In the genomic region with DNA sequence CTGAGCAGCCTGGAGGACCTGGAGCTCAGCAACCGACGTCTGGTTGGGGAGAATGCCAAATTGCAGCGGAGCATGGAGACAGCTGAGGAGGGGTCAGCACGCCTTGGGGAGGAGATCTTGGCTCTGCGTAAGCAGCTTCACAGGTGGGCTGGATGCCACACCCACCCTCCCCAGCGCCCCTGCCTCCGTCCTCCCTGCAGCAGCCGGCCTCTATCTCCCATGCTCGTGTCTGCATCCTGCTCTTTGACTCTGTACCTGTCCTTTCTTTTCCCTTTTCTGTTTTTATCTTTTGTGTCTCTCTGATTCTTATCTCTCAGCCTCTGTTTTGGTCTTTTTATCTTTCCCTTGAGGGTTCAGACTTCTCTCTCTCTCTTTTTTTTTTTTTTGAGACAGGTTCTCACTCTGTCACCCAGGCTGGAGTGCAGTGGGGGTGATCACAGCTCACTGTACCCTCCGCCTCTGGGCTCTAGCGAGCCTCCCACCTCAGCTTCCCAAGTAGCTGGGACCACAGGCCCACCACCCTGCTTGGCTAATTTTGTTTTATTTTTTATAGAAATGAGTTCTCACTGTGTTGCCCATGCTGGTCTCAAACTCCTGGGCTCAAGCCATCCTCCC, we compare ENCODE assay signal across 30 cellular contexts. TPM values are rescaled to one million over a fixed set of nuclear protein-coding genes. Genes with fewer than 3 reads are reported as not detected.
DNase-seq lines count a peak whose midpoint lies in the region; ATAC-seq, FAIRE-seq and TF ChIP-seq lines count a peak whose summit lies in the region.
"Had no signal": no experiment of that assay in that cellular context is flagged by ENCODE, and none has a peak within 500 bp of the region (broad histone marks: within the 10 kb centered on the region; RNA-seq: fewer than 3 reads in every experiment).

No MANE protein-coding gene starts in this region.

- 24% methylated on average over 10 of the region's 11 CpGs for WGBS in K562 (ENCODE audit: insufficient coverage, low coverage, missing lambda C conversion rate)

- no peaks in the 10 kb centered on the region for H3K9me3 ChIP-seq in Loucy (ENCODE audit: insufficient read depth, low read depth, low read length)
- no peaks in the 10 kb centered on the region for H3K9me3 ChIP-seq in K562 (replicated peaks; ENCODE audit: control insufficient read depth, insufficient read depth, low read depth, low read length)
- H3K9me3 ChIP-seq: BE2C, stomach, tibial nerve had no signal

- H3K4me3 ChIP-seq in Loucy (ENCODE audit: low read length, poor library complexity, severe bottlenecking) = no peak overlapping the region
- H3K4me3 ChIP-seq in K562 = no peak overlapping the region
- H3K4me3 ChIP-seq: stomach, tibial nerve had no signal

- peaks cover 15% of the 10 kb centered on the region for H3K4me1 Mint-ChIP-seq in T-helper 2 cell treated with Interferon-gamma antibody and Interleukin-4, amounts not matched to agents 5 μg/mL and 100 μg/mL, for 36 hours (ENCODE audit: low read depth)

- H3K9ac ChIP-seq in Loucy (ENCODE audit: low read depth, low read length, poor library complexity, severe bottlenecking) = peak overlapping the region; percentile 55
- H3K9ac ChIP-seq in K562 (ENCODE audit: insufficient read depth in 1 of 2, low read depth in 2 of 2, low read length in 2 of 2) = peak overlapping the region in 1 of 2 experiments; percentile 73; a peak in 2 of 4 replicates

- no peak for TF ChIP-seq EP300 in K562 (IDR thresholded peaks at IDR 0.05; ENCODE audit: low read length)

- no peak for FAIRE-seq in K562 (lab: Jason Lieb, UNC)
- FAIRE-seq: A204.1, bronchial epithelial cell, endometrium, G401.6 had no signal

- TF ChIP-seq RAD21 in K562 (CRISPR knock-in tag; conservative IDR thresholded peaks at IDR 0.05 in 1 of 2, IDR thresholded peaks at IDR 0.05 in 1 of 2) = no peak

- H3K27me3 Mint-ChIP-seq in T-helper 2 cell treated with Interferon-gamma antibody and Interleukin-4, amounts not matched to agents 5 μg/mL and 100 μg/mL, for 36 hours (ENCODE audit: low read depth) = peaks cover 9% of the 10 kb centered on the region

- in situ Hi-C loops in K562 (cut with MboI) = no loop called here

- no peaks in the 10 kb centered on the region for H3K9me2 ChIP-seq in Loucy (replicated peaks; ENCODE audit: low read depth, low read length)

- H3K36me3 ChIP-seq in Loucy (ENCODE audit: insufficient read depth, low read length) (no peaks in the 10 kb centered on the region), K562 (ENCODE audit: control insufficient read depth, insufficient read depth, low read length) (no peaks in the 10 kb centered on the region)
- H3K36me3 ChIP-seq: BE2C, stomach, tibial nerve had no signal

- peak overlapping the region; percentile 28; the same call in 1 of the 2 replicates for H2AFZ ChIP-seq in Loucy (ENCODE audit: low read length)
- H2AFZ ChIP-seq in K562 (ENCODE audit: low read depth, low read length) = 0 out of 2 replicates have a peak overlapping the region, but pooled peaks have one; percentile 34

- H3K27ac ChIP-seq in K562 (ENCODE audit: extremely low read depth, low read depth, low read length) = no peak overlapping the region
- H3K27ac ChIP-seq: stomach, tibial nerve had no signal

- H3K9me3 Mint-ChIP-seq in T-helper 2 cell treated with Interferon-gamma antibody and Interleukin-4, amounts not matched to agents 5 μg/mL and 100 μg/mL, for 36 hours = no peaks in the 10 kb centered on the region
- H3K9me3 Mint-ChIP-seq: H9, memory B cell had no signal

- no peak for ATAC-seq in K562
- ATAC-seq: right cardiac atrium had no signal

- H3F3A ChIP-seq in Loucy (ENCODE audit: low read depth) = no peaks in the 10 kb centered on the region

- H3K4me3 Mint-ChIP-seq in T-helper 2 cell treated with Interferon-gamma antibody and Interleukin-4, amounts not matched to agents 5 μg/mL and 100 μg/mL, for 36 hours = peak overlapping the region; percentile 22
- H3K4me3 Mint-ChIP-seq: H9, memory B cell had no signal

- peak overlapping the region; percentile 64 for H3K27ac Mint-ChIP-seq in T-helper 2 cell treated with Interferon-gamma antibody and Interleukin-4, amounts not matched to agents 5 μg/mL and 100 μg/mL, for 36 hours
- H3K27ac Mint-ChIP-seq: memory B cell had no signal

- no TSS peak for BruUV-seq in K562 (replicated peaks; lab: Mats Ljungman, UMichigan)

- TF ChIP-seq POLR2A in K562 (conservative IDR thresholded peaks at IDR 0.05) = no peak

- H3K27me3 ChIP-seq in Loucy (ENCODE audit: insufficient read depth, low read length, poor library complexity, severe bottlenecking) = no peaks in the 10 kb centered on the region
- H3K27me3 ChIP-seq in K562 (ENCODE audit: control insufficient read depth in 2 of 2, insufficient read depth in 2 of 2, low read length in 2 of 2) = no peaks in the 10 kb centered on the region
- H3K27me3 ChIP-seq: BE2C had no signal

- H4K20me1 ChIP-seq in Loucy (ENCODE audit: insufficient read depth, low read length, poor library complexity, severe bottlenecking) (no peaks in the 10 kb centered on the region), K562 (replicated peaks; ENCODE audit: control insufficient read depth, insufficient read depth, low read length) (no peaks in the 10 kb centered on the region)

- no peak for DNase-seq in T-helper 2 cell treated with Interferon-gamma antibody and Interleukin-4, amounts not matched to agents 5 μg/mL and 100 μg/mL, for 36 hours (ENCODE audit: low spot score)
- no peak for DNase-seq in T-helper 2 cell
- no peak for DNase-seq in K562 (ENCODE audit: extremely low read depth in 1 of 4, low spot score in 3 of 4)
- DNase-seq in posterior vena cava (ENCODE audit: low spot score) = peak; percentile 41
- no peak for DNase-seq in AG08396 (ENCODE audit: low spot score)
- no peak for DNase-seq in DMS 273 (lab: John Stamatoyannopoulos, UW; ENCODE audit: unreplicated experiment)
- DNase-seq in epidermal melanocyte (ENCODE audit: insufficient read length, low spot score) = no peak
- DNase-seq: activated CD4-positive, alpha-beta T cell treated with anti-CD3 and anti-CD28 coated beads, Interleukin-2, amount 50 U/mL, for 4 hours; activated effector memory CD4-positive, alpha-beta T cell treated with Interleukin-2 at 50 U/mL for 16 hours; amniotic stem cell; BE2C; Calu3; H9; KBM-7; NCI-H1436; NCI-H526 treated with DMSO at 0.1 percent for 48 hours; OCI-M1; right cardiac atrium; SHP77; stimulated activated CD4-positive, alpha-beta T cell treated with anti-CD3 and anti-CD28 coated beads, Interleukin-4, amount 100 ng/mL, for 4 hours; stomach had no signal

- H3K4me2 ChIP-seq in Loucy (ENCODE audit: low read depth, low read length, poor library complexity, severe bottlenecking) (peak overlapping the region; percentile 27), K562 (ENCODE audit: insufficient read depth, low read length) (no peak overlapping the region)

- intact Hi-C loops in K562 (cut with micrococcal nuclease) = no loop called here
- intact Hi-C loops in posterior vena cava (cut with DNase I) = no loop called here

- no peaks in the 10 kb centered on the region for H3K36me3 Mint-ChIP-seq in T-helper 2 cell treated with Interferon-gamma antibody and Interleukin-4, amounts not matched to agents 5 μg/mL and 100 μg/mL, for 36 hours (ENCODE audit: low read depth)
- H3K36me3 Mint-ChIP-seq: memory B cell had no signal

- POLR2A ChIA-PET in K562 (lab: Yijun Ruan, JAX) = interaction anchor here (1.0 to 1.9 kb wide), 2 partner anchors 9 to 13 kb away, joined by 4 to 8 read pairs; no protein-coding TSS in a partner anchor

- H3K79me2 ChIP-seq in Loucy (ENCODE audit: insufficient read depth, low read length) (no peaks in the 10 kb centered on the region), K562 (ENCODE audit: control insufficient read depth, insufficient read depth, low read length) (no peaks in the 10 kb centered on the region)

- no peak for TF ChIP-seq CTCF in Loucy (conservative IDR thresholded peaks at IDR 0.05; ENCODE audit: low read length)
- no peak for TF ChIP-seq CTCF in K562 (IDR thresholded peaks at IDR 0.05 in 2 of 3, conservative IDR thresholded peaks at IDR 0.05 in 1 of 3; ENCODE audit: insufficient read depth in 2 of 3, low read depth in 1 of 3, low read length in 3 of 3)

- H3K4me1 ChIP-seq in Loucy (ENCODE audit: insufficient read depth, low read length, poor library complexity, severe bottlenecking) (peaks cover 34% of the 10 kb centered on the region), K562 (replicated peaks in 1 of 2; ENCODE audit: control insufficient read depth in 2 of 2, insufficient read depth in 2 of 2, low read length in 2 of 2) (peaks cover 0 to 21% of the 10 kb centered on the region in 2 experiments; a peak in 3 of 5 replicates)
- H3K4me1 ChIP-seq: BE2C, stomach, tibial nerve had no signal

- H3K9me1 ChIP-seq in K562 (ENCODE audit: control insufficient read depth, insufficient read depth, low read length) = no peaks in the 10 kb centered on the region

- CTCF ChIA-PET in K562 (lab: Yijun Ruan, JAX; ENCODE audit: low intra/inter-chr PET ratio) = no interaction called here

RNA-seq across cellular contexts. Expression of a gene that starts 10.1 kb away (rescaled TPM):
- total RNA-seq in K562 (2011; cell fraction: chromatin; rRNA removed; ENCODE audit: low replicate concordance) = 0.84 and 1.3 TPM in 2 replicates
- 1.0 and 1.8 TPM in 2 replicates for total RNA-seq in K562 (2011; cell fraction: nucleolus; rRNA removed)
- total RNA-seq in K562 (2011; cell fraction: nucleoplasm; rRNA removed) = 0.44 and 0.61 TPM in 2 replicates
- total RNA-seq in K562 (2014; rRNA removed) (0.36 and 0.78 TPM in 2 replicates), K562 (2014; rRNA removed; fragmentation: Illumina TruSeq; extraction: Trizol) (0.26 and 0.44 TPM in 2 replicates), K562 (2015; rRNA removed; fragmentation: Illumina TruSeq; extraction: Trizol) (0.07 and 0.41 TPM in 2 replicates), K562 (2021) (0.20 and 0.60 TPM in 2 replicates), posterior vena cava (not detected)
- polyA plus RNA-seq in K562 (2011; rRNA removed) (0.60 and 0.70 TPM in 2 replicates), K562 (2014; fragmentation: Illumina TruSeq; extraction: Trizol) (0.19 and 0.31 TPM in 2 replicates), K562 (2014; fragmentation: Nextera tagmentation; extraction: Ambion mirVana) (under 1 TPM in 1 of 2 experiments, not detected in 1; 0.13 TPM), K562 (2014; rRNA removed) (0.84 and 3.2 TPM in 2 replicates)
- 0.54 and 1.3 TPM in 2 replicates for polyA plus RNA-seq in K562 (2011; cell fraction: cytosol; rRNA removed)
- polyA plus RNA-seq in K562 (2011; cell fraction: nucleus; rRNA removed) = 1.9 and 2.2 TPM in 2 replicates
- 0.44 and 1.5 TPM in 2 replicates for polyA plus RNA-seq in K562 (2012)
- polyA minus RNA-seq in K562 (2011; rRNA and poly(A)+ RNA removed) = 0.12 and 0.14 TPM in 2 replicates
- polyA minus RNA-seq in K562 (2011; cell fraction: cytosol; rRNA and poly(A)+ RNA removed) = not detected in 2 replicates
- not detected in 2 replicates for polyA minus RNA-seq in K562 (2011; cell fraction: nucleus; rRNA and poly(A)+ RNA removed)
- total RNA-seq: bronchial epithelial cell; Calu3; H9; osteocyte; right cardiac atrium; T-helper 1 cell treated with Interleukin-12 subunit alpha and Interleukin-12 subunit beta and Interleukin-4 antibody, amounts not matched to agents 30 ng/mL and 1 ng/mL, for 36 hours; tibial nerve had no signal
- polyA plus RNA-seq: right cardiac atrium had no signal

RNA-seq across cellular contexts. Expression of a gene that starts 25.1 kb away (rescaled TPM):
- not detected in 2 replicates for total RNA-seq in K562 (2011; cell fraction: chromatin; rRNA removed; ENCODE audit: low replicate concordance)
- not detected in 2 replicates for total RNA-seq in K562 (2011; cell fraction: nucleolus; rRNA removed)
- not detected in 2 replicates for total RNA-seq in K562 (2011; cell fraction: nucleoplasm; rRNA removed)
- 0.61 TPM in 1 of 2 replicates, not detected in the other for total RNA-seq in K562 (2014; rRNA removed)
- total RNA-seq in K562 (2014; rRNA removed; fragmentation: Illumina TruSeq; extraction: Trizol) = not detected in 2 replicates
- total RNA-seq in K562 (2015; rRNA removed; fragmentation: Illumina TruSeq; extraction: Trizol) = not detected in 2 replicates
- total RNA-seq in K562 (2021) = 0.60 and 1.3 TPM in 2 replicates
- polyA plus RNA-seq in K562 (2011; rRNA removed) = not detected in 2 replicates
- polyA plus RNA-seq in K562 (2011; cell fraction: cytosol; rRNA removed) = 0.29 and 0.64 TPM in 2 replicates
- polyA plus RNA-seq in K562 (2011; cell fraction: nucleus; rRNA removed) = 0.70 TPM in 1 of 2 replicates, not detected in the other
- polyA plus RNA-seq in K562 (2012) = 0.39 TPM in 1 of 2 replicates, not detected in the other
- polyA plus RNA-seq in K562 (2014; fragmentation: Illumina TruSeq; extraction: Trizol) = not detected in 2 replicates
- not detected for polyA plus RNA-seq in K562 (2014; fragmentation: Nextera tagmentation; extraction: Ambion mirVana)
- polyA plus RNA-seq in K562 (2014; rRNA removed) = not detected in 2 replicates
- not detected in 2 replicates for polyA minus RNA-seq in K562 (2011; rRNA and poly(A)+ RNA removed)
- polyA minus RNA-seq in K562 (2011; cell fraction: cytosol; rRNA and poly(A)+ RNA removed) = not detected in 2 replicates
- polyA minus RNA-seq in K562 (2011; cell fraction: nucleus; rRNA and poly(A)+ RNA removed) = not detected in 2 replicates
- total RNA-seq in posterior vena cava = not detected
- total RNA-seq: bronchial epithelial cell; Calu3; osteocyte; right cardiac atrium; stomach; T-helper 1 cell treated with Interleukin-12 subunit alpha and Interleukin-12 subunit beta and Interleukin-4 antibody, amounts not matched to agents 30 ng/mL and 1 ng/mL, for 36 hours; tibial nerve had no signal
- polyA plus RNA-seq: right cardiac atrium, stomach had no signal

RNA-seq across cellular contexts. Expression of a gene that starts 27.1 kb away (rescaled TPM):
- 1.3 and 1.6 TPM in 2 replicates for total RNA-seq in K562 (2011; cell fraction: chromatin; rRNA removed; ENCODE audit: low replicate concordance)
- 0.67 and 0.92 TPM in 2 replicates for total RNA-seq in K562 (2011; cell fraction: nucleolus; rRNA removed)
- 0.92 and 1.2 TPM in 2 replicates for total RNA-seq in K562 (2011; cell fraction: nucleoplasm; rRNA removed)
- total RNA-seq in K562 (2014; rRNA removed) = 0.12 TPM in 1 of 2 replicates, not detected in the other
- not detected in 2 replicates for total RNA-seq in K562 (2014; rRNA removed; fragmentation: Illumina TruSeq; extraction: Trizol)
- 0.07 TPM in 1 of 2 replicates, not detected in the other for total RNA-seq in K562 (2015; rRNA removed; fragmentation: Illumina TruSeq; extraction: Trizol)
- 0.11 TPM in 1 of 2 replicates, not detected in the other for total RNA-seq in K562 (2021)
- polyA plus RNA-seq in K562 (2011; rRNA removed) = 0.19 and 0.26 TPM in 2 replicates
- polyA plus RNA-seq in K562 (2011; cell fraction: cytosol; rRNA removed) = 0.18 and 0.30 TPM in 2 replicates
- polyA plus RNA-seq in K562 (2011; cell fraction: nucleus; rRNA removed) = 1.8 and 2.6 TPM in 2 replicates
- polyA plus RNA-seq in K562 (2012) = 0.33 and 0.53 TPM in 2 replicates
- polyA plus RNA-seq in K562 (2014; fragmentation: Illumina TruSeq; extraction: Trizol) = 0.33 and 0.40 TPM in 2 replicates
- under 1 TPM in 1 of 2 experiments, not detected in 1; 0.06 TPM for polyA plus RNA-seq in K562 (2014; fragmentation: Nextera tagmentation; extraction: Ambion mirVana)
- 0.11 and 0.33 TPM in 2 replicates for polyA plus RNA-seq in K562 (2014; rRNA removed)
- not detected in 2 replicates for polyA minus RNA-seq in K562 (2011; rRNA and poly(A)+ RNA removed)
- not detected in 2 replicates for polyA minus RNA-seq in K562 (2011; cell fraction: cytosol; rRNA and poly(A)+ RNA removed)
- 0.27 and 0.56 TPM in 2 replicates for polyA minus RNA-seq in K562 (2011; cell fraction: nucleus; rRNA and poly(A)+ RNA removed)
- total RNA-seq in posterior vena cava = not detected
- total RNA-seq: bronchial epithelial cell; Calu3; osteocyte; right cardiac atrium; stomach; T-helper 1 cell treated with Interleukin-12 subunit alpha and Interleukin-12 subunit beta and Interleukin-4 antibody, amounts not matched to agents 30 ng/mL and 1 ng/mL, for 36 hours; tibial nerve had no signal
- polyA plus RNA-seq: right cardiac atrium, stomach had no signal

RNA-seq across cellular contexts. Expression of a gene that starts 34.4 kb away (rescaled TPM):
- 1.1 and 1.3 TPM in 2 replicates for total RNA-seq in K562 (2011; cell fraction: chromatin; rRNA removed; ENCODE audit: low replicate concordance)
- total RNA-seq in K562 (2011; cell fraction: nucleolus; rRNA removed) = 1.3 and 1.7 TPM in 2 replicates
- 1.3 and 2.3 TPM in 2 replicates for total RNA-seq in K562 (2011; cell fraction: nucleoplasm; rRNA removed)
- total RNA-seq in K562 (2014; rRNA removed) = 1.4 and 1.7 TPM in 2 replicates
- total RNA-seq in K562 (2014; rRNA removed; fragmentation: Illumina TruSeq; extraction: Trizol) = 0.44 and 0.61 TPM in 2 replicates
- 0.62 and 0.90 TPM in 2 replicates for total RNA-seq in K562 (2015; rRNA removed; fragmentation: Illumina TruSeq; extraction: Trizol)
- 0.69 and 1.3 TPM in 2 replicates for total RNA-seq in K562 (2021)
- polyA plus RNA-seq in K562 (2011; rRNA removed) = 1.4 and 1.5 TPM in 2 replicates
- 1.0 and 1.1 TPM in 2 replicates for polyA plus RNA-seq in K562 (2011; cell fraction: cytosol; rRNA removed)
- 1.4 TPM in 2 replicates for polyA plus RNA-seq in K562 (2011; cell fraction: nucleus; rRNA removed)
- polyA plus RNA-seq in K562 (2012) = 0.56 and 1.2 TPM in 2 replicates
- 0.30 and 0.52 TPM in 2 replicates for polyA plus RNA-seq in K562 (2014; fragmentation: Illumina TruSeq; extraction: Trizol)
- under 1 TPM; 0.15 to 0.34 TPM for polyA plus RNA-seq in K562 (2014; fragmentation: Nextera tagmentation; extraction: Ambion mirVana)
- 0.44 and 0.96 TPM in 2 replicates for polyA plus RNA-seq in K562 (2014; rRNA removed)
- polyA minus RNA-seq in K562 (2011; rRNA and poly(A)+ RNA removed) = 0.66 and 0.70 TPM in 2 replicates
- polyA minus RNA-seq in K562 (2011; cell fraction: cytosol; rRNA and poly(A)+ RNA removed) = 1.9 TPM in 1 of 2 replicates, not detected in the other
- polyA minus RNA-seq in K562 (2011; cell fraction: nucleus; rRNA and poly(A)+ RNA removed) = not detected in 2 replicates
- not detected for total RNA-seq in posterior vena cava
- total RNA-seq: bronchial epithelial cell; Calu3; stomach; T-helper 1 cell treated with Interleukin-12 subunit alpha and Interleukin-12 subunit beta and Interleukin-4 antibody, amounts not matched to agents 30 ng/mL and 1 ng/mL, for 36 hours; tibial nerve had no signal

RNA-seq across cellular contexts. Expression of a gene that starts 35.9 kb away (rescaled TPM):
- 12.9 and 26.4 TPM in 2 replicates for total RNA-seq in K562 (2011; cell fraction: chromatin; rRNA removed; ENCODE audit: low replicate concordance)
- 12.1 and 13.3 TPM in 2 replicates for total RNA-seq in K562 (2011; cell fraction: nucleolus; rRNA removed)
- 15.0 and 16.8 TPM in 2 replicates for total RNA-seq in K562 (2011; cell fraction: nucleoplasm; rRNA removed)
- total RNA-seq in K562 (2014; rRNA removed) (14.7 and 15.3 TPM in 2 replicates), K562 (2014; rRNA removed; fragmentation: Illumina TruSeq; extraction: Trizol) (11.2 and 12.6 TPM in 2 replicates), K562 (2015; rRNA removed; fragmentation: Illumina TruSeq; extraction: Trizol) (12.7 and 13.9 TPM in 2 replicates), K562 (2021) (19.5 and 20.7 TPM in 2 replicates), posterior vena cava (10 to 100 TPM; 31.0 to 32.4 TPM)
- polyA plus RNA-seq in K562 (2011; rRNA removed) (10.7 and 12.4 TPM in 2 replicates), K562 (2014; fragmentation: Illumina TruSeq; extraction: Trizol) (25.4 and 27.0 TPM in 2 replicates), K562 (2014; fragmentation: Nextera tagmentation; extraction: Ambion mirVana) (1 to 10 TPM; 1.6 to 1.8 TPM), K562 (2014; rRNA removed) (14.2 and 18.8 TPM in 2 replicates)
- polyA plus RNA-seq in K562 (2011; cell fraction: cytosol; rRNA removed) = 11.2 and 17.7 TPM in 2 replicates
- polyA plus RNA-seq in K562 (2011; cell fraction: nucleus; rRNA removed) = 9.4 and 15.6 TPM in 2 replicates
- 15.9 and 17.9 TPM in 2 replicates for polyA plus RNA-seq in K562 (2012)
- 7.2 and 9.5 TPM in 2 replicates for polyA minus RNA-seq in K562 (2011; rRNA and poly(A)+ RNA removed)
- 10.4 and 14.6 TPM in 2 replicates for polyA minus RNA-seq in K562 (2011; cell fraction: cytosol; rRNA and poly(A)+ RNA removed)
- polyA minus RNA-seq in K562 (2011; cell fraction: nucleus; rRNA and poly(A)+ RNA removed) = 4.8 and 6.9 TPM in 2 replicates
- total RNA-seq: T-helper 1 cell treated with Interleukin-12 subunit alpha and Interleukin-12 subunit beta and Interleukin-4 antibody, amounts not matched to agents 30 ng/mL and 1 ng/mL, for 36 hours had no signal
